In genomic region chr6:125213936-125214335, GRCh38 we compare ENCODE assay signal across 23 cellular contexts.
DNase-seq lines count a peak whose midpoint lies in the region; ATAC-seq, FAIRE-seq and TF ChIP-seq lines count a peak whose summit lies in the region.
"Had no signal": no experiment of that assay in that cellular context is flagged by ENCODE, and none has a peak within 500 bp of the region (broad histone marks: within the 10 kb centered on the region; RNA-seq: fewer than 3 reads in every experiment).

No MANE protein-coding gene starts in this region.

- TF ChIP-seq RAD21 in K562 (CRISPR knock-in tag; conservative IDR thresholded peaks at IDR 0.05 in 1 of 2, IDR thresholded peaks at IDR 0.05 in 1 of 2) = no peak; a peak in 1 of 4 replicates

- DNase-seq in SKM-1 treated with dmso at 0.1 percent for 144 hours (lab: John Stamatoyannopoulos, UW; ENCODE audit: unreplicated experiment) (peak; percentile 12), SKM-1 (lab: John Stamatoyannopoulos, UW; ENCODE audit: unreplicated experiment) (no peak), K562 (ENCODE audit: extremely low read depth in 1 of 4, low spot score in 3 of 4) (no peak), psoas muscle (peak in 1 of 2 donors; percentile 55), WERI-Rb-1 (no peak), cortex of kidney (lab: John Stamatoyannopoulos, UW) (no peak)
- DNase-seq: Calu3; CD8-positive, alpha-beta T cell; DMS53; NCI-H1048; NCI-H1436; NCI-H774; PC-3; RPMI8226; SHP77 treated with DMSO at 0.1 percent for 48 hours; SW 1271 had no signal

- H3K9me3 ChIP-seq in K562 (replicated peaks; ENCODE audit: control insufficient read depth, insufficient read depth, low read depth, low read length) (no peaks in the 10 kb centered on the region), psoas muscle (no peaks in the 10 kb centered on the region), WERI-Rb-1 (ENCODE audit: severe bottlenecking) (no peaks in the 10 kb centered on the region)
- H3K9me3 ChIP-seq: BLaER1 treated with 17β-estradiol and CSF1 and Interleukin-3, amounts not matched to agents 10 nM and 100 nM had no signal

- no TSS peak for BruUV-seq in K562 (replicated peaks; lab: Mats Ljungman, UMichigan)

- TF ChIP-seq POLR2A in K562 (conservative IDR thresholded peaks at IDR 0.05) = no peak

- TF ChIP-seq EP300 in K562 (IDR thresholded peaks at IDR 0.05; ENCODE audit: low read length) = no peak

- H3K4me1 ChIP-seq in K562 (replicated peaks in 1 of 2; ENCODE audit: control insufficient read depth in 2 of 2, insufficient read depth in 2 of 2, low read length in 2 of 2) (no peaks in the 10 kb centered on the region), psoas muscle (peaks cover 65% of the 10 kb centered on the region)
- H3K4me1 ChIP-seq: BLaER1 treated with 17β-estradiol and CSF1 and Interleukin-3, amounts not matched to agents 10 nM and 100 nM had no signal

- TF ChIP-seq CTCF in K562 (IDR thresholded peaks at IDR 0.05 in 2 of 3, conservative IDR thresholded peaks at IDR 0.05 in 1 of 3; ENCODE audit: insufficient read depth in 2 of 3, low read depth in 1 of 3, low read length in 3 of 3) (no peak), psoas muscle (IDR thresholded peaks at IDR 0.05) (no peak), WERI-Rb-1 (IDR thresholded peaks at IDR 0.05; ENCODE audit: low read depth, low read length) (no peak)

- H3K4me2 ChIP-seq in K562 (ENCODE audit: insufficient read depth, low read length) = no peak overlapping the region
- H3K4me2 ChIP-seq: KMS-11 had no signal

- intact Hi-C loops in K562 (cut with micrococcal nuclease) = no loop called here
- intact Hi-C loops in psoas muscle (cut with DNase I) = loop anchor here in 1 of 2 donors (5.0 kb wide), 1 partner anchor 62 kb away; the partner anchor contains the start of gene TPD52L1

- FAIRE-seq in K562 (lab: Jason Lieb, UNC) = no peak
- FAIRE-seq: GM12891, GM19239, H1, HepG2 had no signal

- 57% methylated on average over 3 of the region's 3 CpGs for WGBS in K562 (ENCODE audit: insufficient coverage, low coverage, missing lambda C conversion rate)
- 31 to 56% (median 37%) methylated on average over 3 of the region's 3 CpGs for WGBS in psoas muscle, 3 donors

- H3K36me3 ChIP-seq in K562 (ENCODE audit: control insufficient read depth, insufficient read depth, low read length) = no peaks in the 10 kb centered on the region
- no peaks in the 10 kb centered on the region for H3K36me3 ChIP-seq in psoas muscle (ENCODE audit: insufficient read depth in 1 of 2, low read depth in 1 of 2)
- no peaks in the 10 kb centered on the region for H3K36me3 ChIP-seq in WERI-Rb-1
- H3K36me3 ChIP-seq: BLaER1 treated with 17β-estradiol and CSF1 and Interleukin-3, amounts not matched to agents 10 nM and 100 nM had no signal

- no peak overlapping the region; a peak in 1 of 4 replicates for H3K9ac ChIP-seq in K562 (ENCODE audit: insufficient read depth in 1 of 2, low read depth in 2 of 2, low read length in 2 of 2)
- H3K9ac ChIP-seq: BLaER1 treated with 17β-estradiol and CSF1 and Interleukin-3, amounts not matched to agents 10 nM and 100 nM; KMS-11 had no signal

- H3K27me3 ChIP-seq in K562 (ENCODE audit: control insufficient read depth in 2 of 2, insufficient read depth in 2 of 2, low read length in 2 of 2) (no peaks in the 10 kb centered on the region), psoas muscle (ENCODE audit: insufficient read depth in 3 of 3, low read length in 2 of 3) (no peaks in the 10 kb centered on the region), WERI-Rb-1 (ENCODE audit: insufficient read depth, low read depth, severe bottlenecking) (no peaks in the 10 kb centered on the region)
- H3K27me3 ChIP-seq: BLaER1 treated with 17β-estradiol and CSF1 and Interleukin-3, amounts not matched to agents 10 nM and 100 nM had no signal

- no peaks in the 10 kb centered on the region for H3K9me1 ChIP-seq in K562 (ENCODE audit: control insufficient read depth, insufficient read depth, low read length)

- CTCF ChIA-PET in K562 (lab: Yijun Ruan, JAX; ENCODE audit: low intra/inter-chr PET ratio) = no interaction called here

- ATAC-seq in K562 (peak; percentile 54), psoas muscle (peak; percentile 76 to 83 (median 78)), GM21381 (IDR thresholded peaks at IDR 0.05; ENCODE audit: unreplicated experiment) (no peak)
- ATAC-seq: CD8-positive, alpha-beta T cell; HepG2; PC-3 had no signal

- H3K4me3 ChIP-seq in K562 (no peak overlapping the region), psoas muscle (peak overlapping the region; percentile 8), WERI-Rb-1 (ENCODE audit: low read depth, low read length) (no peak overlapping the region)
- H3K4me3 ChIP-seq: BLaER1 treated with 17β-estradiol and CSF1 and Interleukin-3, amounts not matched to agents 10 nM and 100 nM had no signal

- H2AFZ ChIP-seq in K562 (ENCODE audit: low read depth, low read length) = no peak overlapping the region

- H4K20me1 ChIP-seq in K562 (replicated peaks; ENCODE audit: control insufficient read depth, insufficient read depth, low read length) = no peaks in the 10 kb centered on the region
- H4K20me1 ChIP-seq: BLaER1 treated with 17β-estradiol and CSF1 and Interleukin-3, amounts not matched to agents 10 nM and 100 nM had no signal

- no peaks in the 10 kb centered on the region for H3K79me2 ChIP-seq in K562 (ENCODE audit: control insufficient read depth, insufficient read depth, low read length)

- in situ Hi-C loops in K562 (cut with MboI) = no loop called here

- POLR2A ChIA-PET in K562 (lab: Yijun Ruan, JAX) = interaction anchor here (0.6 to 1.5 kb wide), 4 partner anchors 10 to 39 kb away, joined by 3 to 6 read pairs (median 4); no protein-coding TSS in a partner anchor

- H3K27ac ChIP-seq in K562 (ENCODE audit: extremely low read depth, low read depth, low read length) (no peak overlapping the region), psoas muscle (peak overlapping the region; percentile 60), WERI-Rb-1 (no peak overlapping the region)
- H3K27ac ChIP-seq: BLaER1 treated with 17β-estradiol and CSF1 and Interleukin-3, amounts not matched to agents 10 nM and 100 nM; KMS-11 had no signal

TF ChIP-seq in K562, 482 proteins besides CTCF, POLR2A, EP300 and RAD21:
- TF ChIP-seq DLX4 (CRISPR knock-in tag; IDR thresholded peaks at IDR 0.05) (no peak), CGGBP1 (CRISPR knock-in tag; IDR thresholded peaks at IDR 0.05) (no peak), ZNF197 (CRISPR knock-in tag; IDR thresholded peaks at IDR 0.05; ENCODE audit: low read depth) (no peak), ARNT (IDR thresholded peaks at IDR 0.05) (no peak), CAMTA2 (CRISPR knock-in tag; conservative IDR thresholded peaks at IDR 0.05) (no peak), ZNF263 (CRISPR knock-in tag; IDR thresholded peaks at IDR 0.05; ENCODE audit: borderline replicate concordance) (no peak)
TF ChIP-seq in K562: peak in this region for 0.
